Comparison of ENCODE assay signal across 15 cellular contexts in the genomic region with DNA sequence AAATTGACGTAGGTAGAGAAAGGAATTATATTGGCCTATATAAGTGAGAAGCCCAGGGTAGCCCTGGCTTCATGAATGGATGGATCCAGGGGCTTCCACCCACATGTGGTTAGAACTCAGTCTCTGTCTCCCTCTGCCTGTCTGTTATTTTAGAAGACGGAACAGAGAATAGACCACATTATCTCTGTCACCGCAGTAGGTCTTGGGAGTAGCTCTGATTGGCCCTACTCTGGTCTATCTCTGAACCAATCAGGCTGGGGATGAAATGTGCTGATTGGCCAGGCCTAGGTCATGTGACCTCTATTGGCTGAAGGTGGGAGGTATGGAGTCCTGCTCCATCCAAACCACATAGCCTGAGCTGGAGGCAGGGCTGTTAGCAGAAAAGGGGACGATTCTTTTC.
"Had no signal": no experiment of that assay in that cellular context is flagged by ENCODE, and none has a peak within 500 bp of the region (broad histone marks: within the 10 kb centered on the region; RNA-seq: fewer than 3 reads in every experiment).

No MANE protein-coding gene starts in this region.

- H3K4me2 ChIP-seq: smooth muscle cell had no signal

- DNase-seq: activated CD4-positive, alpha-beta T cell treated with anti-CD3 and anti-CD28 coated beads for 1 hour; activated CD4-positive, alpha-beta T cell treated with anti-CD3 and anti-CD28 coated beads, Interleukin-2, amount 50 U/mL, for 48 hours; activated gamma-delta T cell treated with Interleukin-2 at 50 U/mL for 16 hours; activated naive CD8-positive, alpha-beta T cell treated with anti-CD3 and anti-CD28 coated beads for 36 hours; activated T-cell treated with anti-CD3 and anti-CD28 coated beads, Interleukin-2, amount 50 U/mL, for 48 hours; endodermal cell; erythroblast; immature natural killer cell; mammary epithelial cell; right cardiac atrium; trophoblast cell had no signal

- ATAC-seq: left lobe of liver; natural killer cell treated with Interleukin-12 subunit alpha and Interleukin-12 subunit beta and Interleukin-15 and Interleukin-18, amount 100 ng/mL, for 72 hours; stimulated activated memory B cell treated with anti-CD40 and anti-IgM and Interleukin-4, amounts not matched to agents 10 μg/mL and 1 μg/mL and 100 μg/mL, for 72 hours had no signal

- H3K4me3 ChIP-seq: smooth muscle cell had no signal
